Comparison of ENCODE assay signal across 21 cellular contexts in the genomic region with DNA sequence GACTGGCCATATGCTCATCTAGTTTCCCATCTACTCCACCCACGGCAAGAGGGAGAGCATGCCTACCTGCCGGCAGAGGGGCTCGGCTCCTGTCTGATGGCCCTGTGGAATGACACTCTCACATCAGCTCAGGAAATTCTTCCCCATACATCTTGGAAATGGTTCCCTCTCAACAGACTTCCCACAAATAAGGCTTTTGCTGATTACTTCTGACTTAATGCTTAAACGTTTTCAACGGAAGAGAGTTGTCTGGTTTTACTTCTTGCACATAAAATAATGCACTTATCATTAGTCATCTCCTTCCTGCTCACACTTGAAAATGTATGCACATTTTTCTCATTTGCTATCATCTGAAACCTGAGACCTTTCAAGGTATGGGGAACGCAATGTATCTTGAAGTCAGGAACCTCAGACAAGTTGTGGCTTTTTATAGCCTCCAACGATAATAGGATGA.
DNase-seq lines count a peak whose midpoint lies in the region; ATAC-seq, FAIRE-seq and TF ChIP-seq lines count a peak whose summit lies in the region.
"Had no signal": no experiment of that assay in that cellular context is flagged by ENCODE, and none has a peak within 500 bp of the region (broad histone marks: within the 10 kb centered on the region; RNA-seq: fewer than 3 reads in every experiment).

No MANE protein-coding gene starts in this region.

- ATAC-seq in HG03045 (IDR thresholded peaks at IDR 0.05; ENCODE audit: unreplicated experiment) (no peak), GM21423 (IDR thresholded peaks at IDR 0.05; ENCODE audit: unreplicated experiment) (no peak)
- ATAC-seq: HepG2; right lobe of liver; stimulated activated naive B cell treated with anti-CD40 and anti-IgM and Interleukin-4, amounts not matched to agents 10 μg/mL and 1 μg/mL and 100 μg/mL, for 72 hours; T-cell had no signal

- H3K27ac Mint-ChIP-seq in mesothelial cell of epicardium = peak overlapping the region; percentile 69
- H3K27ac Mint-ChIP-seq: B cell; memory B cell; stimulated activated naive B cell treated with anti-CD40 and anti-IgM and Interleukin-4, amounts not matched to agents 10 μg/mL and 1 μg/mL and 100 μg/mL, for 72 hours; T-cell had no signal

- no peak overlapping the region for H3K4me3 Mint-ChIP-seq in mesothelial cell of epicardium
- H3K4me3 Mint-ChIP-seq: B cell; memory B cell; neural crest cell; stimulated activated naive B cell treated with anti-CD40 and anti-IgM and Interleukin-4, amounts not matched to agents 10 μg/mL and 1 μg/mL and 100 μg/mL, for 72 hours; T-cell had no signal

- H3K36me3 ChIP-seq in bronchial epithelial cell (ENCODE audit: control insufficient read depth, insufficient read depth, low read length) = no peaks in the 10 kb centered on the region
- H3K36me3 ChIP-seq: ascending aorta, right lobe of liver, WERI-Rb-1 had no signal

- H3K36me3 Mint-ChIP-seq in mesothelial cell of epicardium = peaks cover 4% of the 10 kb centered on the region

- peaks cover 33% of the 10 kb centered on the region for H3K27me3 Mint-ChIP-seq in mesothelial cell of epicardium (ENCODE audit: low read depth)
- H3K27me3 Mint-ChIP-seq: B cell, T-cell had no signal

- no peak for FAIRE-seq in bronchial epithelial cell (lab: Jason Lieb, UNC)
- FAIRE-seq: HepG2 had no signal

- DNase-seq in EL (peak; percentile 80), NB4 (ENCODE audit: low read depth) (peak; percentile 19), bronchial epithelial cell (ENCODE audit: low read depth) (peak; percentile 98), mesothelial cell of epicardium (ENCODE audit: low spot score in 2 of 2, unreplicated experiment in 2 of 2) (no peak)
- DNase-seq in stimulated activated CD8-positive, alpha-beta memory T cell treated with anti-CD3 and anti-CD28 coated beads, Interleukin-4, amount 100 ng/mL, for 48 hours = no peak
- DNase-seq in activated naive CD4-positive, alpha-beta T cell treated with anti-CD3 and anti-CD28 coated beads, Interleukin-2, amount 50 U/mL, for 16 hours = no peak
- DNase-seq: dorsolateral prefrontal cortex; NCI-H1105; NCI-H446 treated with DMSO at 0.1 percent for 48 hours; OCI-M1; right lobe of liver; stimulated activated naive B cell treated with anti-CD40 and anti-IgM and Interleukin-4, amounts not matched to agents 10 μg/mL and 1 μg/mL and 100 μg/mL, for 72 hours; T-cell; WERI-Rb-1 had no signal

- TF ChIP-seq POLR2A in NB4 (IDR thresholded peaks at IDR 0.05; ENCODE audit: extremely low read depth, insufficient read length) = no peak

- H3K27me3 ChIP-seq in bronchial epithelial cell (ENCODE audit: control insufficient read depth, insufficient read depth, low read length) = no peaks in the 10 kb centered on the region
- H3K27me3 ChIP-seq: ascending aorta, dorsolateral prefrontal cortex, right lobe of liver had no signal

- peaks cover 2% of the 10 kb centered on the region for H3K9me3 Mint-ChIP-seq in mesothelial cell of epicardium
- H3K9me3 Mint-ChIP-seq: T-cell had no signal

- H3K4me3 ChIP-seq in NB4 (ENCODE audit: low read depth, low read length) = no peak overlapping the region
- peak overlapping the region; percentile 44 for H3K4me3 ChIP-seq in bronchial epithelial cell (ENCODE audit: low read depth, low read length)
- H3K4me3 ChIP-seq: ascending aorta, dorsolateral prefrontal cortex, right lobe of liver had no signal

- TF ChIP-seq CTCF in NB4 (IDR thresholded peaks at IDR 0.05; ENCODE audit: low read depth, low read length) (no peak), bronchial epithelial cell (IDR thresholded peaks at IDR 0.05; ENCODE audit: insufficient read depth, low read length, severe bottlenecking) (peak; percentile 7), mesothelial cell of epicardium (IDR thresholded peaks at IDR 0.05; ENCODE audit: unreplicated experiment) (no peak)

- peaks cover 13% of the 10 kb centered on the region for H3K4me1 Mint-ChIP-seq in mesothelial cell of epicardium
- H3K4me1 Mint-ChIP-seq: memory B cell, neural crest cell, T-cell had no signal

Comparison
In these comparisons a context has a peak if more than half of its experiments do, and no peak if none do; other contexts are left out.
1. DNase-seq: peak in EL (single experiment), NB4 (single experiment) and bronchial epithelial cell (single experiment); none in mesothelial cell of epicardium (0 of 2), stimulated activated CD8-positive, alpha-beta memory T cell treated with anti-CD3 and anti-CD28 coated beads, Interleukin-4, amount 100 ng/mL, for 48 hours (single experiment) and activated naive CD4-positive, alpha-beta T cell treated with anti-CD3 and anti-CD28 coated beads, Interleukin-2, amount 50 U/mL, for 16 hours (single experiment).